ENCODE assay signal across 8 cellular contexts in the genomic region with DNA sequence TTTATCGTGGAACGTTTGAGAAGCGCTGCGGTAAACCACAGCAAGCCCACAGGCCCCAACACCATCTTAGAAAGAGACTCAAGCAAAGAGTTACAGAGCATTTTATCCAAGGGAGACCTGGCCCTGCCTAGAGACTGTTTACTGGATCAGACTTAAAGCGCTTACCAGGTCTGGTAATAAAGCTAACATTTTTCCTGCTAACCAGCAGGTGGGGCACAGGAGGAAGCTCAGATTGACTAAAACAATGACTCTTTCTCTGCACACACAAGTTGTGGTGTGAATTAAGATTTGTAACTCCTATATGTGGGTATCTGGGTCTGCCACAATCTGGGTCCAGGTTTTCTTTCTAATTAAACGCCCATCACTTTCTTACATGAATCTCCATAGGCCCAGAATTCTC.
A peak's percentile ranks its signal among the peaks of the same experiment; 100 is the strongest.
DNase-seq lines count a peak whose midpoint lies in the region; ATAC-seq and TF ChIP-seq lines count a peak whose summit lies in the region.

No MANE protein-coding gene starts in this region.

- no peak overlapping the region for H2AFZ ChIP-seq in hepatocyte

- H3K9me3 Mint-ChIP-seq in effector memory CD8-positive, alpha-beta T cell, result no peaks in the 10 kb centered on the region

- POLR2A ChIA-PET in HEK293T (lab: Yijun Ruan, JAX), result no interaction called here

- H3K4me1 ChIP-seq in Peyer's patch (peaks cover 0 to 16% (median 0%) of the 10 kb centered on the region in 4 donors), hepatocyte (ENCODE audit: insufficient read depth) (no peaks in the 10 kb centered on the region), right atrium auricular region (no peaks in the 10 kb centered on the region)

- H3K79me2 ChIP-seq in hepatocyte, result no peaks in the 10 kb centered on the region

- H3K36me3 ChIP-seq in Peyer's patch (no peaks in the 10 kb centered on the region), hepatocyte (replicated peaks; ENCODE audit: insufficient read depth, low read depth) (no peaks in the 10 kb centered on the region), right atrium auricular region (no peaks in the 10 kb centered on the region)

- no peak overlapping the region for H3K4me2 ChIP-seq in hepatocyte

- no peak overlapping the region for H3K27ac ChIP-seq in Peyer's patch
- H3K27ac ChIP-seq in hepatocyte, result no peak overlapping the region
- no peak overlapping the region for H3K27ac ChIP-seq in right atrium auricular region

- no peaks in the 10 kb centered on the region for H3K36me3 Mint-ChIP-seq in effector memory CD8-positive, alpha-beta T cell (ENCODE audit: insufficient read depth)

- TF ChIP-seq CTCF in Peyer's patch (IDR thresholded peaks at IDR 0.05) (peak in 4 of 6 experiments; percentile 14 to 48 (median 43)), hepatocyte (IDR thresholded peaks at IDR 0.05; ENCODE audit: poor library complexity) (peak; percentile 49), right atrium auricular region (IDR thresholded peaks at IDR 0.05) (peak in 1 of 2 donors; percentile 51)

- ATAC-seq in GM21619 (IDR thresholded peaks at IDR 0.05; ENCODE audit: unreplicated experiment), result no peak
- ATAC-seq in HG03039 (IDR thresholded peaks at IDR 0.05; ENCODE audit: unreplicated experiment), result no peak
- no peak for ATAC-seq in effector memory CD8-positive, alpha-beta T cell (replicated peaks)

- CTCF ChIA-PET in HEK293T (lab: Yijun Ruan, JAX), result interaction anchor here (1.0 to 1.6 kb wide), 3 partner anchors 22 to 468 kb away, joined by 3 to 4 read pairs (median 4); no protein-coding TSS in a partner anchor

- WGBS in hepatocyte (ENCODE audit: low lambda C conversion rate, missing lambda C conversion rate), result 78% methylated on average over 6 of the region's 6 CpGs

- H3K27me3 ChIP-seq in Peyer's patch (no peaks in the 10 kb centered on the region), hepatocyte (peaks cover 11% of the 10 kb centered on the region), right atrium auricular region (no peaks in the 10 kb centered on the region)

- H3K27ac Mint-ChIP-seq in effector memory CD8-positive, alpha-beta T cell, result no peak overlapping the region

- no peaks in the 10 kb centered on the region for H4K20me1 ChIP-seq in hepatocyte (ENCODE audit: insufficient read depth, poor library complexity, severe bottlenecking)

- no peak for TF ChIP-seq POLR2A in Peyer's patch (IDR thresholded peaks at IDR 0.05)

- no peaks in the 10 kb centered on the region for H3K9me3 ChIP-seq in Peyer's patch
- no peaks in the 10 kb centered on the region for H3K9me3 ChIP-seq in hepatocyte (ENCODE audit: low read depth)
- no peaks in the 10 kb centered on the region for H3K9me3 ChIP-seq in right atrium auricular region

- DNase-seq in Ammon's horn (ENCODE audit: low spot score) (peak; percentile 22), HEK293T (ENCODE audit: extremely low spot score) (peak; percentile 30), Peyer's patch (no peak), hepatocyte (ENCODE audit: low spot score) (peak; percentile 42), right atrium auricular region (ENCODE audit: low spot score) (no peak)
- DNase-seq in effector memory CD8-positive, alpha-beta T cell, result no peak

- no peaks in the 10 kb centered on the region for H3K4me1 Mint-ChIP-seq in effector memory CD8-positive, alpha-beta T cell (ENCODE audit: low read depth in 2 of 2)

- no peaks in the 10 kb centered on the region for H3K9me2 ChIP-seq in hepatocyte (replicated peaks; ENCODE audit: insufficient read depth)

- H3K27me3 Mint-ChIP-seq in effector memory CD8-positive, alpha-beta T cell, result peaks cover 31 to 62% of the 10 kb centered on the region in 2 donors

- H3K4me3 ChIP-seq in Peyer's patch (no peak overlapping the region), hepatocyte (no peak overlapping the region), right atrium auricular region (no peak overlapping the region)

- no peak overlapping the region for H3K4me3 Mint-ChIP-seq in effector memory CD8-positive, alpha-beta T cell

TF ChIP-seq in HEK293T, 16 proteins besides CTCF, POLR2A, EP300 and RAD21:
- TF ChIP-seq FOXM1 (IDR thresholded peaks at IDR 0.05; ENCODE audit: borderline replicate concordance), result no peak
- TF ChIP-seq ZNF384 (IDR thresholded peaks at IDR 0.05), result no peak
- no peak for TF ChIP-seq LEF1 (IDR thresholded peaks at IDR 0.05; ENCODE audit: borderline replicate concordance)
- TF ChIP-seq, protein P1, sequence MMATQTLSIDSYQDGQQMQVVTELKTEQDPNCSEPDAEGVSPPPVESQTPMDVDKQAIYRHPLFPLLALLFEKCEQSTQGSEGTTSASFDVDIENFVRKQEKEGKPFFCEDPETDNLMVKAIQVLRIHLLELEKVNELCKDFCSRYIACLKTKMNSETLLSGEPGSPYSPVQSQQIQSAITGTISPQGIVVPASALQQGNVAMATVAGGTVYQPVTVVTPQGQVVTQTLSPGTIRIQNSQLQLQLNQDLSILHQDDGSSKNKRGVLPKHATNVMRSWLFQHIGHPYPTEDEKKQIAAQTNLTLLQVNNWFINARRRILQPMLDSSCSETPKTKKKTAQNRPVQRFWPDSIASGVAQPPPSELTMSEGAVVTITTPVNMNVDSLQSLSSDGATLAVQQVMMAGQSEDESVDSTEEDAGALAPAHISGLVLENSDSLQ (IDR thresholded peaks at IDR 0.05), result no peak
- no peak for TF ChIP-seq SUZ12 (IDR thresholded peaks at IDR 0.05)
- TF ChIP-seq NFRKB (IDR thresholded peaks at IDR 0.05), result no peak
- TF ChIP-seq TARDBP (IDR thresholded peaks at IDR 0.05), result no peak
- TF ChIP-seq BHLHE40 (IDR thresholded peaks at IDR 0.05; ENCODE audit: borderline replicate concordance), result no peak
- no peak for TF ChIP-seq ARNT (IDR thresholded peaks at IDR 0.05)
- no peak for TF ChIP-seq FOXA1 (IDR thresholded peaks at IDR 0.05)
- TF ChIP-seq CTBP1 (IDR thresholded peaks at IDR 0.05; ENCODE audit: borderline replicate concordance), result no peak
- TF ChIP-seq L3MBTL2 (conservative IDR thresholded peaks at IDR 0.05), result no peak
- TF ChIP-seq ELF4 (IDR thresholded peaks at IDR 0.05), result no peak
- no peak for TF ChIP-seq HDGF (IDR thresholded peaks at IDR 0.05; ENCODE audit: borderline replicate concordance)

Comparison
In these comparisons a context has a peak if more than half of its experiments do, and no peak if none do; other contexts are left out.
1. DNase-seq: peak in Ammon's horn (single experiment), HEK293T (single experiment) and hepatocyte (single experiment); none in Peyer's patch (0 of 3), right atrium auricular region (single experiment) and effector memory CD8-positive, alpha-beta T cell (0 of 3).